In genomic region chr15:74353992-74354391, GRCh38 we compare ENCODE assay signal across 9 cellular contexts. TPM values are rescaled to one million over a fixed set of nuclear protein-coding genes. Genes with fewer than 3 reads are reported as not detected.
"Had no signal": no experiment of that assay in that cellular context is flagged by ENCODE, and none has a peak within 500 bp of the region (broad histone marks: within the 10 kb centered on the region; RNA-seq: fewer than 3 reads in every experiment).

No MANE protein-coding gene starts in this region.

RNA-seq across cellular contexts. Expression of gene CYP11A1, which starts 13.5 kb away (rescaled TPM):
- total RNA-seq: activated B cell treated with CpG ODN at 0.5 μM for 24 hours; activated CD4-positive, alpha-beta T cell treated with anti-CD3 and anti-CD28 coated beads, Interleukin-2, amount 10 ng/mL, durations not matched to agents 24 days and 14 days; activated naive CD4-positive, alpha-beta T cell treated with anti-CD3 and anti-CD28 coated beads for 36 hours; activated T-helper 1 cell treated with anti-CD3 and anti-CD28 coated beads, Interleukin-12 subunit alpha, Interleukin-12 subunit beta, Interleukin-2, Interleukin-4 antibody, amounts not matched to agents 30 ng/mL and 10 ng/mL and 1 ng/mL, durations not matched to agents 14 hours and 24 hours and 36 hours; activated T-helper 17 cell treated with anti-CD3 and anti-CD28 coated beads, Interleukin-2, amount 50 U/mL, for 72 hours; bronchial epithelial cell; T-helper 1 cell treated with Interleukin-12 subunit alpha and Interleukin-12 subunit beta and Interleukin-4 antibody, amounts not matched to agents 30 ng/mL and 1 ng/mL, for 36 hours; T-helper 17 cell; T-helper 2 cell treated with Interferon-gamma antibody and Interleukin-4, amounts not matched to agents 100 ng/mL and 5 ng/mL, for 36 hours had no signal
